In the genomic region with DNA sequence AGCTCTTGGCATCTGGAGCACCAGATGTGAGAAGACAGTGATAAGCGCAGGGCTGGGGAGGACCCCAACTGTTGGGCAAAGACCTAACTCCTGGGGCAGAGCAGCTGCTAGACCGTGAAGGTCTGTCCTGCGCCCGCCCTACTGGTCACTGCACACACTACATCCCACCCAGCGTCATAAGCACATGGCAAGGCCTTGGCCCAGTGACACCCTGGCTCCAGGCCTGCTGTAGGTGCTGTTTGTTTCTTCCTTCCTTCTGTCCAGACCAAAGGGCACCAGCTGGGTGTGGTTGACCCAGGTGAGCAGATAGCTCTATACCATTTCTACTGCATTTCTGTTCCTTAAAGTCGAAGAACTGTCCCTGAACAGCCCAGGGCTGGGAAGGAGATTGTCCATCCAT, we compare ENCODE assay signal across 1 cellular context.
TF ChIP-seq lines count a peak whose summit lies in the region.

No MANE protein-coding gene starts in this region.

TF ChIP-seq in WTC11, 78 proteins besides CTCF, POLR2A, EP300 and RAD21 (continued from another document):
- TF ChIP-seq, protein P1, sequence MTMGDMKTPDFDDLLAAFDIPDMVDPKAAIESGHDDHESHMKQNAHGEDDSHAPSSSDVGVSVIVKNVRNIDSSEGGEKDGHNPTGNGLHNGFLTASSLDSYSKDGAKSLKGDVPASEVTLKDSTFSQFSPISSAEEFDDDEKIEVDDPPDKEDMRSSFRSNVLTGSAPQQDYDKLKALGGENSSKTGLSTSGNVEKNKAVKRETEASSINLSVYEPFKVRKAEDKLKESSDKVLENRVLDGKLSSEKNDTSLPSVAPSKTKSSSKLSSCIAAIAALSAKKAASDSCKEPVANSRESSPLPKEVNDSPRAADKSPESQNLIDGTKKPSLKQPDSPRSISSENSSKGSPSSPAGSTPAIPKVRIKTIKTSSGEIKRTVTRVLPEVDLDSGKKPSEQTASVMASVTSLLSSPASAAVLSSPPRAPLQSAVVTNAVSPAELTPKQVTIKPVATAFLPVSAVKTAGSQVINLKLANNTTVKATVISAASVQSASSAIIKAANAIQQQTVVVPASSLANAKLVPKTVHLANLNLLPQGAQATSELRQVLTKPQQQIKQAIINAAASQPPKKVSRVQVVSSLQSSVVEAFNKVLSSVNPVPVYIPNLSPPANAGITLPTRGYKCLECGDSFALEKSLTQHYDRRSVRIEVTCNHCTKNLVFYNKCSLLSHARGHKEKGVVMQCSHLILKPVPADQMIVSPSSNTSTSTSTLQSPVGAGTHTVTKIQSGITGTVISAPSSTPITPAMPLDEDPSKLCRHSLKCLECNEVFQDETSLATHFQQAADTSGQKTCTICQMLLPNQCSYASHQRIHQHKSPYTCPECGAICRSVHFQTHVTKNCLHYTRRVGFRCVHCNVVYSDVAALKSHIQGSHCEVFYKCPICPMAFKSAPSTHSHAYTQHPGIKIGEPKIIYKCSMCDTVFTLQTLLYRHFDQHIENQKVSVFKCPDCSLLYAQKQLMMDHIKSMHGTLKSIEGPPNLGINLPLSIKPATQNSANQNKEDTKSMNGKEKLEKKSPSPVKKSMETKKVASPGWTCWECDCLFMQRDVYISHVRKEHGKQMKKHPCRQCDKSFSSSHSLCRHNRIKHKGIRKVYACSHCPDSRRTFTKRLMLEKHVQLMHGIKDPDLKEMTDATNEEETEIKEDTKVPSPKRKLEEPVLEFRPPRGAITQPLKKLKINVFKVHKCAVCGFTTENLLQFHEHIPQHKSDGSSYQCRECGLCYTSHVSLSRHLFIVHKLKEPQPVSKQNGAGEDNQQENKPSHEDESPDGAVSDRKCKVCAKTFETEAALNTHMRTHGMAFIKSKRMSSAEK (CRISPR knock-in tag; IDR thresholded peaks at IDR 0.05; ENCODE audit: borderline replicate concordance), result no peak
- TF ChIP-seq ETV6 (CRISPR knock-in tag; IDR thresholded peaks at IDR 0.05) (no peak), ZNF232 (CRISPR knock-in tag; IDR thresholded peaks at IDR 0.05) (no peak), GRHL2 (CRISPR knock-in tag; IDR thresholded peaks at IDR 0.05; ENCODE audit: insufficient replicate concordance, severe bottlenecking) (no peak), RELA (CRISPR knock-in tag; IDR thresholded peaks at IDR 0.05; ENCODE audit: borderline replicate concordance) (no peak), NFATC4 (CRISPR knock-in tag; IDR thresholded peaks at IDR 0.05) (no peak), ATF1 (CRISPR knock-in tag; IDR thresholded peaks at IDR 0.05) (no peak), JUN (CRISPR knock-in tag; IDR thresholded peaks at IDR 0.05) (no peak), NFE2L1 (CRISPR knock-in tag; IDR thresholded peaks at IDR 0.05) (no peak), TEAD1 (CRISPR knock-in tag; IDR thresholded peaks at IDR 0.05) (no peak), MXD4 (CRISPR knock-in tag; IDR thresholded peaks at IDR 0.05; ENCODE audit: borderline replicate concordance) (no peak), GABPB1 (CRISPR knock-in tag; IDR thresholded peaks at IDR 0.05) (no peak), SP1 (CRISPR knock-in tag; conservative IDR thresholded peaks at IDR 0.05) (no peak), ZNF416 (CRISPR knock-in tag; IDR thresholded peaks at IDR 0.05) (no peak)
- TF ChIP-seq, protein P2, sequence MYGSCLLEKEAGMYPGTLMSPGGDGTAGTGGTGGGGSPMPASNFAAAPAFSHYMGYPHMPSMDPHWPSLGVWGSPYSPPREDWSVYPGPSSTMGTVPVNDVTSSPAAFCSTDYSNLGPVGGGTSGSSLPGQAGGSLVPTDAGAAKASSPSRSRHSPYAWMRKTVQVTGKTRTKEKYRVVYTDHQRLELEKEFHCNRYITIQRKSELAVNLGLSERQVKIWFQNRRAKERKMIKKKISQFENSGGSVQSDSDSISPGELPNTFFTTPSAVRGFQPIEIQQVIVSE (CRISPR knock-in tag; IDR thresholded peaks at IDR 0.05; ENCODE audit: borderline replicate concordance), result no peak
- TF ChIP-seq, protein P3, sequence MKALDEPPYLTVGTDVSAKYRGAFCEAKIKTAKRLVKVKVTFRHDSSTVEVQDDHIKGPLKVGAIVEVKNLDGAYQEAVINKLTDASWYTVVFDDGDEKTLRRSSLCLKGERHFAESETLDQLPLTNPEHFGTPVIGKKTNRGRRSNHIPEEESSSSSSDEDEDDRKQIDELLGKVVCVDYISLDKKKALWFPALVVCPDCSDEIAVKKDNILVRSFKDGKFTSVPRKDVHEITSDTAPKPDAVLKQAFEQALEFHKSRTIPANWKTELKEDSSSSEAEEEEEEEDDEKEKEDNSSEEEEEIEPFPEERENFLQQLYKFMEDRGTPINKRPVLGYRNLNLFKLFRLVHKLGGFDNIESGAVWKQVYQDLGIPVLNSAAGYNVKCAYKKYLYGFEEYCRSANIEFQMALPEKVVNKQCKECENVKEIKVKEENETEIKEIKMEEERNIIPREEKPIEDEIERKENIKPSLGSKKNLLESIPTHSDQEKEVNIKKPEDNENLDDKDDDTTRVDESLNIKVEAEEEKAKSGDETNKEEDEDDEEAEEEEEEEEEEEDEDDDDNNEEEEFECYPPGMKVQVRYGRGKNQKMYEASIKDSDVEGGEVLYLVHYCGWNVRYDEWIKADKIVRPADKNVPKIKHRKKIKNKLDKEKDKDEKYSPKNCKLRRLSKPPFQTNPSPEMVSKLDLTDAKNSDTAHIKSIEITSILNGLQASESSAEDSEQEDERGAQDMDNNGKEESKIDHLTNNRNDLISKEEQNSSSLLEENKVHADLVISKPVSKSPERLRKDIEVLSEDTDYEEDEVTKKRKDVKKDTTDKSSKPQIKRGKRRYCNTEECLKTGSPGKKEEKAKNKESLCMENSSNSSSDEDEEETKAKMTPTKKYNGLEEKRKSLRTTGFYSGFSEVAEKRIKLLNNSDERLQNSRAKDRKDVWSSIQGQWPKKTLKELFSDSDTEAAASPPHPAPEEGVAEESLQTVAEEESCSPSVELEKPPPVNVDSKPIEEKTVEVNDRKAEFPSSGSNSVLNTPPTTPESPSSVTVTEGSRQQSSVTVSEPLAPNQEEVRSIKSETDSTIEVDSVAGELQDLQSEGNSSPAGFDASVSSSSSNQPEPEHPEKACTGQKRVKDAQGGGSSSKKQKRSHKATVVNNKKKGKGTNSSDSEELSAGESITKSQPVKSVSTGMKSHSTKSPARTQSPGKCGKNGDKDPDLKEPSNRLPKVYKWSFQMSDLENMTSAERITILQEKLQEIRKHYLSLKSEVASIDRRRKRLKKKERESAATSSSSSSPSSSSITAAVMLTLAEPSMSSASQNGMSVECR (CRISPR knock-in tag; IDR thresholded peaks at IDR 0.05; ENCODE audit: borderline replicate concordance), result no peak
TF ChIP-seq in WTC11: peak in this region for 0.
